8 cellular contexts compared by ENCODE assay signal in genomic region chr3:18295171-18295920, GRCh38.
DNase-seq lines count a peak whose midpoint lies in the region; ATAC-seq and TF ChIP-seq lines count a peak whose summit lies in the region.

No MANE protein-coding gene starts in this region.

- peak; percentile 78 to 90 for ATAC-seq in activated T-cell treated with anti-CD3 and anti-CD28 coated beads, Interleukin-2, amount 50 U/mL, for 72 hours (replicated peaks in 1 of 2)

- peaks cover 11 to 13% of the 10 kb centered on the region in 2 donors for H3K9me3 Mint-ChIP-seq in activated T-cell treated with anti-CD3 and anti-CD28 coated beads, Interleukin-2, amount 50 U/mL, for 72 hours

- H3K4me3 Mint-ChIP-seq in activated T-cell treated with anti-CD3 and anti-CD28 coated beads, Interleukin-2, amount 50 U/mL, for 72 hours, result no peak overlapping the region

- CTCF ChIA-PET in HEK293T (lab: Yijun Ruan, JAX), result no interaction called here

- H3K36me3 Mint-ChIP-seq in activated T-cell treated with anti-CD3 and anti-CD28 coated beads, Interleukin-2, amount 50 U/mL, for 72 hours (ENCODE audit: insufficient read depth in 2 of 2), result peaks cover 10 to 19% of the 10 kb centered on the region in 2 donors

- POLR2A ChIA-PET in HEK293T (lab: Yijun Ruan, JAX), result no interaction called here

- TF ChIP-seq CTCF in GM12874 (IDR thresholded peaks at IDR 0.05; ENCODE audit: insufficient read depth, low read depth, low read length), result peak; percentile 97

- H3K4me1 Mint-ChIP-seq in activated T-cell treated with anti-CD3 and anti-CD28 coated beads, Interleukin-2, amount 50 U/mL, for 72 hours (ENCODE audit: low read depth), result no peaks in the 10 kb centered on the region

- no peaks in the 10 kb centered on the region for H3K27me3 Mint-ChIP-seq in activated T-cell treated with anti-CD3 and anti-CD28 coated beads, Interleukin-2, amount 50 U/mL, for 72 hours (ENCODE audit: low read depth)

- no peak overlapping the region for H3K27ac Mint-ChIP-seq in activated T-cell treated with anti-CD3 and anti-CD28 coated beads, Interleukin-2, amount 50 U/mL, for 72 hours

- DNase-seq in 8988T, result peak; percentile 32
- peak; percentile 52 for DNase-seq in HEK293T (ENCODE audit: extremely low spot score)
- peak; percentile 78 for DNase-seq in LHCN-M2 (ENCODE audit: low read depth)
- peak; percentile 31 to 56 for DNase-seq in activated T-cell treated with anti-CD3 and anti-CD28 coated beads, Interleukin-2, amount 50 U/mL, for 72 hours
- peak; percentile 89 for DNase-seq in kidney glomerular epithelial cell (lab: John Stamatoyannopoulos, UW)
- DNase-seq in ureter (ENCODE audit: low spot score), result peak; percentile 62
- DNase-seq in CD1c-positive myeloid dendritic cell (ENCODE audit: extremely low spot score), result no peak

TF ChIP-seq in HEK293T, 16 proteins besides CTCF, POLR2A, EP300 and RAD21:
- TF ChIP-seq FOXA1 (IDR thresholded peaks at IDR 0.05) (no peak), L3MBTL2 (conservative IDR thresholded peaks at IDR 0.05) (no peak), LEF1 (IDR thresholded peaks at IDR 0.05; ENCODE audit: borderline replicate concordance) (no peak), TARDBP (IDR thresholded peaks at IDR 0.05) (no peak), CTBP1 (IDR thresholded peaks at IDR 0.05; ENCODE audit: borderline replicate concordance) (no peak), SP1 (IDR thresholded peaks at IDR 0.05) (no peak), PKNOX1 (IDR thresholded peaks at IDR 0.05) (no peak), ARNT (IDR thresholded peaks at IDR 0.05) (no peak), ELF4 (IDR thresholded peaks at IDR 0.05) (no peak), FOXK2 (IDR thresholded peaks at IDR 0.05) (no peak), SUZ12 (IDR thresholded peaks at IDR 0.05) (no peak), ZNF384 (IDR thresholded peaks at IDR 0.05) (no peak), NFRKB (IDR thresholded peaks at IDR 0.05) (no peak), FOXM1 (IDR thresholded peaks at IDR 0.05; ENCODE audit: borderline replicate concordance) (no peak), BHLHE40 (IDR thresholded peaks at IDR 0.05; ENCODE audit: borderline replicate concordance) (no peak), HDGF (IDR thresholded peaks at IDR 0.05; ENCODE audit: borderline replicate concordance) (no peak)
